ENCODE assay signal across 8 cellular contexts in the genomic region with DNA sequence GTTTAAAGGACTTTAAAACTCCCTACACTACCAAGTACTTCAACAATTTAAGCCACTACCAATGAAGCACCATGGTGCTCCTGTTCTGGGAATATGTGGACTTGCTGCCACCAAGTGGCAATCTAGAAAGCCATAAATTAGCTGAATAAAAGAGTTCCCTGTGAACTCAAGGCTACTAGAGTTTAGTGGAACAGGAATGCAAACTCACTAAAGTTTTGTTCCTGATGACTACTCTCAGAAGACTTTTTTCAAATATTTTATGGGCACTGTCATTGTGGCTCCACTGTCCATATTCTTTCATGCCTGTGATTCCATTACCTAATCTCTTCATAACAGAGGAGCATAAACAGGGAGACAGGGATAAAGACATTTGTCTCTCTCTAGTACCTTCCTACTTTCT.
A peak's percentile ranks its signal among the peaks of the same experiment; 100 is the strongest.
DNase-seq lines count a peak whose midpoint lies in the region; ATAC-seq and TF ChIP-seq lines count a peak whose summit lies in the region.

No MANE protein-coding gene starts in this region.

- CTCF ChIA-PET in HCT116 (lab: Charles Lee) = interaction anchor here (0.6 to 1.6 kb wide), 6 partner anchors 19 to 446 kb away, joined by 3 to 16 read pairs (median 4); no protein-coding TSS in a partner anchor

- no peaks in the 10 kb centered on the region; the same call in 1 of the 2 replicates for H3K79me2 ChIP-seq in HCT116 (ENCODE audit: insufficient read depth, low read length)

- BruUV-seq in HCT116 (replicated peaks; lab: Mats Ljungman, UMichigan) = no TSS peak

- RAD21 ChIA-PET in HCT116 (lab: Charles Lee; ENCODE audit: low non-redundant PET in 1 of 2, low total read pairs in 2 of 2, uncharacterized antibody in 2 of 2, unreplicated experiment in 2 of 2) = interaction anchor here (0.6 to 1.0 kb wide), 3 partner anchors 191 to 339 kb away, joined by 3 to 6 read pairs (median 3); no protein-coding TSS in a partner anchor

- H3K4me2 ChIP-seq in HCT116 (ENCODE audit: low read length) = peak overlapping the region; percentile 29; the same call in 1 of the 2 replicates

- ATAC-seq in HCT116 (peak; percentile 86), heart left ventricle (peak; percentile 78 to 88 (median 86)), GM21529 (IDR thresholded peaks at IDR 0.05; ENCODE audit: unreplicated experiment) (no peak), GM19395 (IDR thresholded peaks at IDR 0.05; ENCODE audit: unreplicated experiment) (no peak)
- ATAC-seq in activated naive CD8-positive, alpha-beta T cell treated with anti-CD3 and anti-CD28 coated beads, Interleukin-2, amount 10 ng/mL, durations not matched to agents 7 days and 5 days (ENCODE audit: low read depth) = peak; percentile 44

- peak; percentile 53 to 87 (median 80) for TF ChIP-seq CTCF in HCT116 (IDR thresholded peaks at IDR 0.05 in 2 of 3, conservative IDR thresholded peaks at IDR 0.05 in 1 of 3; ENCODE audit: borderline replicate concordance in 1 of 3, insufficient read depth in 1 of 3, low read depth in 2 of 3, low read length in 2 of 3)
- peak; percentile 53 to 82 (median 75) for TF ChIP-seq CTCF in heart left ventricle (IDR thresholded peaks at IDR 0.05)
- TF ChIP-seq CTCF in prostate gland (IDR thresholded peaks at IDR 0.05) = peak in 3 of 4 experiments; percentile 25 to 78 (median 78)

- no peaks in the 10 kb centered on the region for H3K9me2 ChIP-seq in HCT116 (ENCODE audit: insufficient read depth)

- intact Hi-C loops in HCT116 (cut with micrococcal nuclease) = loop anchor here (1.0 to 5.0 kb wide), 6 partner anchors 103 to 447 kb away; no protein-coding TSS in a partner anchor
- intact Hi-C loops in heart left ventricle (cut with DNase I) = loop anchor here (1.0 to 10.0 kb wide), 11 partner anchors 103 to 447 kb away; no protein-coding TSS in a partner anchor
- intact Hi-C loops in prostate gland (cut with DNase I) = loop anchor here (1.0 to 10.0 kb wide), 4 partner anchors 105 to 337 kb away; no protein-coding TSS in a partner anchor

- H3K9me3 ChIP-seq in HCT116 (ENCODE audit: control insufficient read depth in 1 of 2, insufficient read depth in 1 of 2, low read depth in 1 of 2, low read length in 2 of 2) = no peaks in the 10 kb centered on the region
- no peaks in the 10 kb centered on the region for H3K9me3 ChIP-seq in heart left ventricle
- no peaks in the 10 kb centered on the region for H3K9me3 ChIP-seq in prostate gland

- no peaks in the 10 kb centered on the region for H3K36me3 ChIP-seq in HCT116 (ENCODE audit: control insufficient read depth in 1 of 2, insufficient read depth in 2 of 2, low read length in 2 of 2)
- H3K36me3 ChIP-seq in heart left ventricle = peaks cover 0 to 12% (median 4%) of the 10 kb centered on the region in 9 donors
- no peaks in the 10 kb centered on the region for H3K36me3 ChIP-seq in prostate gland

- H3K9ac ChIP-seq in HCT116 (ENCODE audit: low read length) = no peak overlapping the region

- no peaks in the 10 kb centered on the region for H3K27me3 ChIP-seq in HCT116 (ENCODE audit: insufficient read depth, low read length)
- H3K27me3 ChIP-seq in heart left ventricle = no peaks in the 10 kb centered on the region
- H3K27me3 ChIP-seq in prostate gland (replicated peaks; ENCODE audit: insufficient read depth) = no peaks in the 10 kb centered on the region

- no peaks in the 10 kb centered on the region for H3K27me3 Mint-ChIP-seq in activated naive CD8-positive, alpha-beta T cell treated with anti-CD3 and anti-CD28 coated beads, Interleukin-2, amount 10 ng/mL, durations not matched to agents 7 days and 5 days

- peaks cover 1% of the 10 kb centered on the region for H3K36me3 Mint-ChIP-seq in activated naive CD8-positive, alpha-beta T cell treated with anti-CD3 and anti-CD28 coated beads, Interleukin-2, amount 10 ng/mL, durations not matched to agents 7 days and 5 days

- POLR2A ChIA-PET in HCT116 (lab: Charles Lee) = no interaction called here
- POLR2A ChIA-PET in activated naive CD8-positive, alpha-beta T cell treated with anti-CD3 and anti-CD28 coated beads, Interleukin-2, amount 10 ng/mL, durations not matched to agents 7 days and 5 days (lab: Charles Lee) = no interaction called here

- no peak overlapping the region for H2AFZ ChIP-seq in HCT116 (ENCODE audit: low read depth, low read length, poor library complexity, severe bottlenecking)

- peaks cover 17% of the 10 kb centered on the region for H3K4me1 Mint-ChIP-seq in activated naive CD8-positive, alpha-beta T cell treated with anti-CD3 and anti-CD28 coated beads, Interleukin-2, amount 10 ng/mL, durations not matched to agents 7 days and 5 days

- no peaks in the 10 kb centered on the region for H4K20me1 ChIP-seq in HCT116 (ENCODE audit: insufficient read depth)

- TF ChIP-seq RAD21 in HCT116 (IDR thresholded peaks at IDR 0.05; ENCODE audit: low read depth) = peak; percentile 95

- no peak overlapping the region for H3K27ac ChIP-seq in HCT116 (ENCODE audit: low read depth, low read length)
- H3K27ac ChIP-seq in heart left ventricle = no peak overlapping the region
- peak overlapping the region in 1 of 2 donors; percentile 19 for H3K27ac ChIP-seq in prostate gland

- no peak overlapping the region for H3K27ac Mint-ChIP-seq in activated naive CD8-positive, alpha-beta T cell treated with anti-CD3 and anti-CD28 coated beads, Interleukin-2, amount 10 ng/mL, durations not matched to agents 7 days and 5 days

- H3K9me3 Mint-ChIP-seq in activated naive CD8-positive, alpha-beta T cell treated with anti-CD3 and anti-CD28 coated beads, Interleukin-2, amount 10 ng/mL, durations not matched to agents 7 days and 5 days = no peaks in the 10 kb centered on the region

- no peak overlapping the region for H3K4me3 Mint-ChIP-seq in activated naive CD8-positive, alpha-beta T cell treated with anti-CD3 and anti-CD28 coated beads, Interleukin-2, amount 10 ng/mL, durations not matched to agents 7 days and 5 days

- peak; percentile 80 for DNase-seq in COLO829 (ENCODE audit: low spot score)
- peak; percentile 76 for DNase-seq in HCT116 (ENCODE audit: low read depth, low spot score)
- peak; percentile 64 for DNase-seq in NCI-H69 (lab: John Stamatoyannopoulos, UW)
- no peak for DNase-seq in activated naive CD8-positive, alpha-beta T cell treated with anti-CD3 and anti-CD28 coated beads, Interleukin-2, amount 10 ng/mL, durations not matched to agents 7 days and 5 days
- DNase-seq in heart left ventricle = peak in 3 of 5 donors; percentile 37 to 56 (median 56)
- peak; percentile 49 for DNase-seq in prostate gland (ENCODE audit: low spot score)

- H3K4me3 ChIP-seq in HCT116 (replicated peaks in 1 of 2; ENCODE audit: low read depth in 1 of 2, low read length in 2 of 2) = no peak overlapping the region
- H3K4me3 ChIP-seq in heart left ventricle = no peak overlapping the region
- no peak overlapping the region for H3K4me3 ChIP-seq in prostate gland

- TF ChIP-seq POLR2A in HCT116 (IDR thresholded peaks at IDR 0.05; ENCODE audit: borderline replicate concordance, extremely low read depth, insufficient read depth, insufficient read length) (no peak), heart left ventricle (IDR thresholded peaks at IDR 0.05) (no peak), prostate gland (IDR thresholded peaks at IDR 0.05) (no peak)

- peaks cover 18 to 35% of the 10 kb centered on the region in 2 experiments for H3K4me1 ChIP-seq in HCT116 (ENCODE audit: control insufficient read depth in 1 of 2, insufficient read depth in 2 of 2, low read length in 2 of 2)
- peaks cover 0 to 38% (median 2%) of the 10 kb centered on the region in 12 donors for H3K4me1 ChIP-seq in heart left ventricle
- no peaks in the 10 kb centered on the region for H3K4me1 ChIP-seq in prostate gland (replicated peaks)

TF ChIP-seq in HCT116, 20 proteins besides CTCF, POLR2A, EP300 and RAD21:
- TF ChIP-seq JUND (IDR thresholded peaks at IDR 0.05) (no peak), EZH2phosphoT487 (IDR thresholded peaks at IDR 0.05; ENCODE audit: borderline replicate concordance) (no peak), YY1 (IDR thresholded peaks at IDR 0.05; ENCODE audit: extremely low read depth, insufficient replicate concordance, low read depth, low read length) (no peak), SRF (IDR thresholded peaks at IDR 0.05; ENCODE audit: low read depth) (no peak), SIN3A (IDR thresholded peaks at IDR 0.05; ENCODE audit: low read depth) (no peak), POLR2AphosphoS5 (IDR thresholded peaks at IDR 0.05; ENCODE audit: low read depth, low read length) (no peak), SP1 (IDR thresholded peaks at IDR 0.05; ENCODE audit: low read depth) (no peak), CBX3 (IDR thresholded peaks at IDR 0.05; ENCODE audit: low read depth) (no peak), FOSL1 (IDR thresholded peaks at IDR 0.05; ENCODE audit: low read depth) (no peak; the same call in 1 of the 2 replicates), ZFX (IDR thresholded peaks at IDR 0.05) (no peak)
- TF ChIP-seq, protein P1, sequence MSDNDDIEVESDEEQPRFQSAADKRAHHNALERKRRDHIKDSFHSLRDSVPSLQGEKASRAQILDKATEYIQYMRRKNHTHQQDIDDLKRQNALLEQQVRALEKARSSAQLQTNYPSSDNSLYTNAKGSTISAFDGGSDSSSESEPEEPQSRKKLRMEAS (IDR thresholded peaks at IDR 0.05) = no peak

Comparison
In these comparisons a context has a peak if more than half of its experiments do, and no peak if none do; other contexts are left out.
1. ATAC-seq: peak in HCT116 (single experiment), activated naive CD8-positive, alpha-beta T cell treated with anti-CD3 and anti-CD28 coated beads, Interleukin-2, amount 10 ng/mL, durations not matched to agents 7 days and 5 days (single experiment) and heart left ventricle (4 of 4); none in GM21529 (single experiment) and GM19395 (single experiment).
2. Peak in every context shown above with its lines, with median percentiles within 50 percentile points of each other: CTCF ChIP-seq.